ENCODE assay signal across 8 cellular contexts in genomic region chr21:17818158-17819113, GRCh38. TPM values are rescaled to one million over a fixed set of nuclear protein-coding genes. Genes with fewer than 3 reads are reported as not detected.
DNase-seq lines count a peak whose midpoint lies in the region; ATAC-seq, FAIRE-seq and TF ChIP-seq lines count a peak whose summit lies in the region.

No MANE protein-coding gene starts in this region.

- DNase-seq in COLO668 (lab: John Stamatoyannopoulos, UW; ENCODE audit: unreplicated experiment) (peak; percentile 60), GM12878 (ENCODE audit: low read depth, low spot score) (no peak), iPS-NIHi7 (ENCODE audit: extremely low spot score) (peak; percentile 40), OCI-M2 (lab: John Stamatoyannopoulos, UW; ENCODE audit: unreplicated experiment) (no peak)

- peaks cover 40% of the 10 kb centered on the region for H3K4me1 Mint-ChIP-seq in T-helper 1 cell treated with Interleukin-12 subunit alpha and Interleukin-12 subunit beta and Interleukin-4 antibody, amounts not matched to agents 30 μg/mL and 1 μg/mL, for 36 hours (ENCODE audit: low read depth)

- WGBS in GM12878 (ENCODE audit: insufficient coverage, insufficient replicate concordance, low lambda C conversion rate, missing lambda C conversion rate): 1% methylated on average over 53 of the region's 56 CpGs

- intact Hi-C loops in GM12878 (cut with micrococcal nuclease; ENCODE audit: unreplicated experiment): loop anchor here (1.0 to 10.0 kb wide), 6 partner anchors 30 to 204 kb away; partner anchors contain the start of gene BTG3

- no peaks in the 10 kb centered on the region for H3K9me3 ChIP-seq in HUES48 (ENCODE audit: control insufficient read depth, insufficient read depth, low read length)
- H3K9me3 ChIP-seq in GM12878 (replicated peaks; ENCODE audit: control insufficient read depth, insufficient read depth, low read length): no peaks in the 10 kb centered on the region
- no peaks in the 10 kb centered on the region for H3K9me3 ChIP-seq in skeletal muscle tissue (ENCODE audit: control insufficient read depth in 3 of 3, low read length in 3 of 3)

- H3K9ac ChIP-seq in HUES48 (ENCODE audit: low read depth, low read length) (peak overlapping the region; percentile 98), GM12878 (ENCODE audit: control insufficient read depth, insufficient read depth, low read length) (peak overlapping the region; percentile 93), skeletal muscle tissue (ENCODE audit: low read depth in 1 of 3, low read length in 3 of 3) (peak overlapping the region; percentile 81 to 91 (median 84))

- RAD21 ChIA-PET in GM12878 (lab: Charles Lee; ENCODE audit: unreplicated experiment): interaction anchor here (0.7 to 5.9 kb wide), 12 partner anchors 14 to 130 kb away, joined by 3 to 72 read pairs (median 8); no protein-coding TSS in a partner anchor

- H3K36me3 Mint-ChIP-seq in T-helper 1 cell treated with Interleukin-12 subunit alpha and Interleukin-12 subunit beta and Interleukin-4 antibody, amounts not matched to agents 30 μg/mL and 1 μg/mL, for 36 hours (ENCODE audit: low read depth): peaks cover 34% of the 10 kb centered on the region

- no peaks in the 10 kb centered on the region for H3K27me3 Mint-ChIP-seq in T-helper 1 cell treated with Interleukin-12 subunit alpha and Interleukin-12 subunit beta and Interleukin-4 antibody, amounts not matched to agents 30 μg/mL and 1 μg/mL, for 36 hours (ENCODE audit: low read depth)

- POLR2A ChIA-PET in GM12878 (lab: Charles Lee): interaction anchor here (0.9 to 4.0 kb wide), 8 partner anchors 20 to 109 kb away, joined by 3 to 30 read pairs (median 6); no protein-coding TSS in a partner anchor

- no peaks in the 10 kb centered on the region for H3K27me3 ChIP-seq in HUES48 (ENCODE audit: control insufficient read depth, insufficient read depth, low read length)
- H3K27me3 ChIP-seq in GM12878 (replicated peaks in 1 of 2; ENCODE audit: control insufficient read depth in 2 of 2, insufficient read depth in 2 of 2, low read length in 1 of 2): no peaks in the 10 kb centered on the region
- no peaks in the 10 kb centered on the region for H3K27me3 ChIP-seq in skeletal muscle tissue (ENCODE audit: control insufficient read depth in 3 of 3, insufficient read depth in 3 of 3, low read length in 3 of 3)

- no peaks in the 10 kb centered on the region for H3K9me3 Mint-ChIP-seq in T-helper 1 cell treated with Interleukin-12 subunit alpha and Interleukin-12 subunit beta and Interleukin-4 antibody, amounts not matched to agents 30 μg/mL and 1 μg/mL, for 36 hours

- no peak for TF ChIP-seq RAD21 in GM12878 (IDR thresholded peaks at IDR 0.05; ENCODE audit: insufficient read depth, low read depth, low read length)

- H3K27ac ChIP-seq in HUES48 (ENCODE audit: low read depth, low read length) (peak overlapping the region; percentile 94), GM12878 (ENCODE audit: control insufficient read depth, insufficient read depth) (peak overlapping the region; percentile 98), skeletal muscle tissue (ENCODE audit: low read depth, low read length) (peak overlapping the region; percentile 85)

- peaks cover 65% of the 10 kb centered on the region for H3K79me2 ChIP-seq in GM12878 (ENCODE audit: control insufficient read depth, insufficient read depth, low read length)

- TF ChIP-seq CTCF in GM12878 (IDR thresholded peaks at IDR 0.05 in 2 of 3, conservative IDR thresholded peaks at IDR 0.05 in 1 of 3; ENCODE audit: control insufficient read depth in 2 of 3, extremely low read depth in 1 of 3, insufficient read depth in 1 of 3, low read depth in 3 of 3, low read length in 3 of 3): no peak

- no peak for TF ChIP-seq EP300 in GM12878 (IDR thresholded peaks at IDR 0.05; ENCODE audit: borderline replicate concordance in 1 of 2, control insufficient read depth in 1 of 2, low read depth in 2 of 2, low read length in 2 of 2)

- no TSS peak for BruUV-seq in GM12878 (replicated peaks; lab: Mats Ljungman, UMichigan)

- no peak for TF ChIP-seq POLR2A in GM12878 (IDR thresholded peaks at IDR 0.05; ENCODE audit: low read depth, low read length)

- in situ Hi-C loops in GM12878 (cut with MboI): no loop called here

- no peak for FAIRE-seq in GM12878 (lab: Jason Lieb, UNC)

- CTCF ChIA-PET in GM12878 (lab: Yijun Ruan, JAX): interaction anchor here (0.8 to 5.8 kb wide), 4 partner anchors 15 to 36 kb away, joined by 3 to 48 read pairs (median 3); no protein-coding TSS in a partner anchor

- SMC1A ChIA-PET in GM12878 (lab: Charles Lee; ENCODE audit: uncharacterized antibody, unreplicated experiment): interaction anchor here (0.5 to 5.8 kb wide), 22 partner anchors 8 to 1169 kb away, joined by 3 to 100 read pairs (median 4); no protein-coding TSS in a partner anchor

- peak overlapping the region; percentile 56 for H3K4me2 ChIP-seq in GM12878 (ENCODE audit: control insufficient read depth, insufficient read depth)

- no peaks in the 10 kb centered on the region for H4K20me1 ChIP-seq in GM12878 (ENCODE audit: control insufficient read depth, insufficient read depth)

- H2AFZ ChIP-seq in GM12878 (ENCODE audit: control insufficient read depth, low read depth, low read length): peak overlapping the region; percentile 98

- peak overlapping the region; percentile 94 for H3K27ac Mint-ChIP-seq in T-helper 1 cell treated with Interleukin-12 subunit alpha and Interleukin-12 subunit beta and Interleukin-4 antibody, amounts not matched to agents 30 μg/mL and 1 μg/mL, for 36 hours

- H3K4me1 ChIP-seq in HUES48 (ENCODE audit: control insufficient read depth, insufficient read depth, low read length): peaks cover 14% of the 10 kb centered on the region
- H3K4me1 ChIP-seq in GM12878 (ENCODE audit: control insufficient read depth, insufficient read depth, low read length): peaks cover 16% of the 10 kb centered on the region
- peaks cover 4 to 12% (median 10%) of the 10 kb centered on the region in 3 donors for H3K4me1 ChIP-seq in skeletal muscle tissue (ENCODE audit: control insufficient read depth in 3 of 3, insufficient read depth in 3 of 3, low read length in 3 of 3)

- H3K4me3 ChIP-seq in HUES48 (ENCODE audit: low read depth, low read length): peak overlapping the region; percentile 90
- peak overlapping the region; percentile 92 for H3K4me3 ChIP-seq in GM12878
- peak overlapping the region; percentile 87 to 90 (median 88) for H3K4me3 ChIP-seq in skeletal muscle tissue (ENCODE audit: low read length in 3 of 3)

- ATAC-seq in GM21360 (IDR thresholded peaks at IDR 0.05; ENCODE audit: unreplicated experiment) (peak; percentile 11), GM12878 (peak; percentile 36)

- peaks cover 39% of the 10 kb centered on the region for H3K36me3 ChIP-seq in HUES48 (ENCODE audit: control insufficient read depth, insufficient read depth, low read length)
- peaks cover 0 to 18% of the 10 kb centered on the region in 2 experiments; a peak in 2 of 4 replicates for H3K36me3 ChIP-seq in GM12878 (ENCODE audit: control insufficient read depth in 2 of 2, insufficient read depth in 2 of 2, low read length in 1 of 2)
- H3K36me3 ChIP-seq in skeletal muscle tissue (ENCODE audit: control insufficient read depth in 3 of 3, insufficient read depth in 3 of 3, low read length in 3 of 3): peaks cover 0 to 3% (median under 1%) of the 10 kb centered on the region in 3 donors

- H3K4me3 Mint-ChIP-seq in T-helper 1 cell treated with Interleukin-12 subunit alpha and Interleukin-12 subunit beta and Interleukin-4 antibody, amounts not matched to agents 30 μg/mL and 1 μg/mL, for 36 hours: peak overlapping the region; percentile 87

TF ChIP-seq in GM12878, 131 proteins besides CTCF, POLR2A, EP300 and RAD21 (continues in another document):
- TF ChIP-seq REST (IDR thresholded peaks at IDR 0.05; ENCODE audit: low read depth, low read length): no peak

RNA-seq across cellular contexts. Expression of gene C21orf91, which starts 0.7 kb away (rescaled TPM):
- total RNA-seq in GM12878 (2013; cell fraction: nucleolus; rRNA removed): 143 and 151 TPM in 2 replicates
- total RNA-seq in GM12878 (2014; rRNA removed) (19.6 and 22.6 TPM in 2 replicates), GM12878 (2014; rRNA removed; fragmentation: Illumina TruSeq; extraction: Trizol) (30.0 and 31.9 TPM in 2 replicates), GM12878 (2021) (35.4 and 35.7 TPM in 2 replicates), skeletal muscle tissue (9.9 TPM)
- 8.0 TPM for polyA plus RNA-seq in GM12878 (2011; ENCODE audit: low read depth)
- polyA plus RNA-seq in GM12878 (2011; rRNA removed) (40.3 and 73.5 TPM in 2 replicates), GM12878 (2014; fragmentation: Illumina TruSeq; extraction: Trizol) (32.4 and 44.5 TPM in 2 replicates), GM12878 (2014; fragmentation: Nextera tagmentation; extraction: Ambion mirVana) (10 to 100 TPM in 1 of 2 experiments, 1 to 10 TPM in 1; 9.3 to 14.4 TPM), GM12878 (2014; rRNA removed) (20.0 and 24.4 TPM in 2 replicates), GM12878 (2016; fragmentation: Nextera tagmentation; extraction: Ambion mirVana) (10 to 100 TPM; 29.5 to 36.0 TPM)
- polyA plus RNA-seq in GM12878 (2011; cell fraction: cytosol; rRNA removed): 13.5 and 14.6 TPM in 2 replicates
- polyA plus RNA-seq in GM12878 (2011; cell fraction: nucleus; rRNA removed): 21.4 and 22.2 TPM in 2 replicates
- 11.7 and 15.0 TPM in 2 replicates for polyA plus RNA-seq in GM12878 (2012)
- 41.7 and 53.1 TPM in 2 replicates for polyA minus RNA-seq in GM12878 (2011; rRNA and poly(A)+ RNA removed)
- 21.0 and 26.7 TPM in 2 replicates for polyA minus RNA-seq in GM12878 (2011; cell fraction: cytosol; rRNA and poly(A)+ RNA removed)
- 47.8 and 86.4 TPM in 2 replicates for polyA minus RNA-seq in GM12878 (2011; cell fraction: nucleus; rRNA and poly(A)+ RNA removed)

Comparison
In these comparisons a context has a peak if more than half of its experiments do, and no peak if none do; other contexts are left out.
1. DNase-seq: peak in COLO668 (single experiment) and iPS-NIHi7 (single experiment); none in GM12878 (single experiment) and OCI-M2 (single experiment).
2. Peak in every context shown above with its lines, with median percentiles within 50 percentile points of each other: H3K27ac ChIP-seq, H3K4me3 ChIP-seq and H3K9ac ChIP-seq.